In the genomic region with DNA sequence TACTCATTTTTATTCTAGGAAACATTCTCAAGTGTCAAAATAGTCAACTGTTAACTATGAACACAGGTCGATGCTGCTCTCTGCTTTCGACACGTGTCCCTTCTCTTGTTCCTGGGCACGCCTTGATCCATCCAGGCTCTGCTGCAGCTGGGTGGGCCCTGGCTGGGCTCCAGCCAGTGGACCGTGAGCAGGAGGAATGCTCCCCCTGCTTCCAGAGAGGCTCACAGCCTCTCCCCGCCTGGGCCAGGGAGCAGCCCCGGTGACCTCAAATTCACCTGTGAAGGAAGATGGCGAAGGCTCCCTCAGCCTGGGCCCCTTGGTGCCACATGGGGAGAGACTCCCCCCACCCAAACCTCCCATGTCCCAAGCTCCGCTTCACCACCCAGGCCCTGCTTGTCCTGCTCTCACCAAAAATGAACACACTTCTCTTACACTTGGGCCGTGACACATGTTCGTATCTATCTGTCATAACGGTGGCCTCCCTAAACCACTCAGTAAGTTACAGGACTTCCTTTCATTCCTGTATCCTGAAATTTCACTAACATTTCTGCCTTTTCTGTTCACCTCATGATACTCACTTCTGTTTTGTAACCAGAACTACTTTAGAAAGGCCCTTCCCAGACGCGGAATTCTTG, we compare ENCODE assay signal across 19 cellular contexts. TPM values are rescaled to one million over a fixed set of nuclear protein-coding genes. Genes with fewer than 3 reads are reported as not detected.
DNase-seq lines count a peak whose midpoint lies in the region; ATAC-seq and TF ChIP-seq lines count a peak whose summit lies in the region.
"Had no signal": no experiment of that assay in that cellular context is flagged by ENCODE, and none has a peak within 500 bp of the region (broad histone marks: within the 10 kb centered on the region; RNA-seq: fewer than 3 reads in every experiment).

No MANE protein-coding gene starts in this region.

- intact Hi-C loops in cardiac septum (cut with DNase I): no loop called here
- intact Hi-C loops in Right ventricle myocardium inferior (cut with DNase I): no loop called here
- intact Hi-C loops in psoas muscle (cut with DNase I): loop anchor here in 1 of 2 donors (5.0 kb wide), 2 partner anchors 77 to 98 kb away; no protein-coding TSS in a partner anchor
- intact Hi-C loops in activated CD4-positive, alpha-beta T cell treated with anti-CD3 and anti-CD28 coated beads, Interleukin-2, amount 10 ng/mL, durations not matched to agents 24 days and 14 days (cut with micrococcal nuclease): no loop called here

- WGBS in psoas muscle, 3 donors: 22 to 39% (median 29%) methylated on average over 14 of the region's 14 CpGs

- H3K36me3 Mint-ChIP-seq in activated CD4-positive, alpha-beta T cell treated with anti-CD3 and anti-CD28 coated beads, Interleukin-2, amount 10 ng/mL, durations not matched to agents 24 days and 14 days (ENCODE audit: low read depth): no peaks in the 10 kb centered on the region
- H3K36me3 Mint-ChIP-seq: CD8-positive, alpha-beta T cell; immature natural killer cell had no signal

- H3K9me3 ChIP-seq in psoas muscle (peaks cover 20% of the 10 kb centered on the region), MG63 (peaks cover 17% of the 10 kb centered on the region)

- DNase-seq in cardiac septum (ENCODE audit: low spot score) (peak; percentile 44), Right ventricle myocardium inferior (ENCODE audit: missing footprints) (no peak), fibroblast of villous mesenchyme (ENCODE audit: low read depth) (peak; percentile 53), psoas muscle (peak in 1 of 2 donors; percentile 66), caudate nucleus (lab: John Stamatoyannopoulos, UW) (no peak), MG63 (no peak)
- no peak for DNase-seq in activated CD4-positive, alpha-beta T cell treated with anti-CD3 and anti-CD28 coated beads, Interleukin-2, amount 10 ng/mL, durations not matched to agents 24 days and 14 days
- DNase-seq: activated CD8-positive, alpha-beta memory T cell treated with anti-CD3 and anti-CD28 coated beads, Interleukin-2, amount 50 U/mL, for 4 hours; activated naive CD4-positive, alpha-beta T cell treated with anti-CD3 and anti-CD28 coated beads, Interleukin-2, amount 50 U/mL, for 16 hours; CD8-positive, alpha-beta T cell; central memory CD4-positive, alpha-beta T cell; immature natural killer cell; midbrain; NCI-H1930; NCI-H524 treated with DMSO at 0.1 percent for 48 hours; stimulated activated CD4-positive, alpha-beta T cell treated with anti-CD3 and anti-CD28 coated beads, Interleukin-12 subunit alpha, Interleukin-12 subunit beta, amount 100 ng/mL, for 4 hours had no signal

- ATAC-seq in Right ventricle myocardium inferior: no peak
- ATAC-seq in psoas muscle: peak; percentile 23 to 45 (median 33)
- no peak for ATAC-seq in GM19452 (IDR thresholded peaks at IDR 0.05; ENCODE audit: unreplicated experiment)
- ATAC-seq: activated CD4-positive, CD25-positive, alpha-beta regulatory T cell treated with anti-CD3 and anti-CD28 coated beads, Interleukin-2, amount 50 U/mL, for 24 hours; CD8-positive, alpha-beta T cell; GM12878 had no signal

- no peaks in the 10 kb centered on the region for H3K4me1 Mint-ChIP-seq in activated CD4-positive, alpha-beta T cell treated with anti-CD3 and anti-CD28 coated beads, Interleukin-2, amount 10 ng/mL, durations not matched to agents 24 days and 14 days
- H3K4me1 Mint-ChIP-seq: immature natural killer cell had no signal

- H3K27ac Mint-ChIP-seq in activated CD4-positive, alpha-beta T cell treated with anti-CD3 and anti-CD28 coated beads, Interleukin-2, amount 10 ng/mL, durations not matched to agents 24 days and 14 days: no peak overlapping the region
- H3K27ac Mint-ChIP-seq: CD8-positive, alpha-beta T cell; immature natural killer cell had no signal

- no peaks in the 10 kb centered on the region for H3K9me3 Mint-ChIP-seq in activated CD4-positive, alpha-beta T cell treated with anti-CD3 and anti-CD28 coated beads, Interleukin-2, amount 10 ng/mL, durations not matched to agents 24 days and 14 days

- H3K4me3 Mint-ChIP-seq in activated CD4-positive, alpha-beta T cell treated with anti-CD3 and anti-CD28 coated beads, Interleukin-2, amount 10 ng/mL, durations not matched to agents 24 days and 14 days: no peak overlapping the region
- H3K4me3 Mint-ChIP-seq: CD8-positive, alpha-beta T cell; immature natural killer cell had no signal

- peaks cover 43% of the 10 kb centered on the region for H3K4me1 ChIP-seq in psoas muscle

- no peaks in the 10 kb centered on the region for H3K27me3 ChIP-seq in psoas muscle (ENCODE audit: insufficient read depth in 3 of 3, low read length in 2 of 3)
- peaks cover 6% of the 10 kb centered on the region for H3K27me3 ChIP-seq in MG63

- peaks cover 21% of the 10 kb centered on the region for H3K27me3 Mint-ChIP-seq in activated CD4-positive, alpha-beta T cell treated with anti-CD3 and anti-CD28 coated beads, Interleukin-2, amount 10 ng/mL, durations not matched to agents 24 days and 14 days

- H3K27ac ChIP-seq in psoas muscle (peak overlapping the region; percentile 83), caudate nucleus (ENCODE audit: low read depth, low read length) (no peak overlapping the region)

- TF ChIP-seq CTCF in fibroblast of villous mesenchyme (IDR thresholded peaks at IDR 0.05; ENCODE audit: insufficient read depth, low read depth, low read length) (no peak), psoas muscle (IDR thresholded peaks at IDR 0.05) (no peak)

- no peak overlapping the region for H3K4me3 ChIP-seq in fibroblast of villous mesenchyme (ENCODE audit: low read depth, low read length)
- peak overlapping the region; percentile 33 for H3K4me3 ChIP-seq in psoas muscle
- H3K4me3 ChIP-seq in MG63: no peak overlapping the region
- H3K4me3 ChIP-seq: GM12878 had no signal

- H3K36me3 ChIP-seq in psoas muscle (ENCODE audit: insufficient read depth in 1 of 2, low read depth in 1 of 2) (no peaks in the 10 kb centered on the region), MG63 (no peaks in the 10 kb centered on the region)

RNA-seq across cellular contexts. Expression of a gene that starts 24.5 kb away (rescaled TPM):
- total RNA-seq in cardiac septum (13.7 TPM), Right ventricle myocardium inferior (15.1 TPM), fibroblast of villous mesenchyme (14.5 and 16.4 TPM in 2 replicates), psoas muscle (10 to 100 TPM in 2 of 4 donors, 1 to 10 TPM in 2; 6.9 to 22.7 (median 14.4) TPM)
- polyA plus RNA-seq in psoas muscle: 1 to 10 TPM; 3.8 to 6.4 (median 4.1) TPM
- 21.8 and 24.6 TPM in 2 replicates for total RNA-seq in activated CD4-positive, alpha-beta T cell treated with anti-CD3 and anti-CD28 coated beads, Interleukin-2, amount 10 ng/mL, durations not matched to agents 24 days and 14 days
- 2.9 and 15.3 TPM in 2 replicates for total RNA-seq in MG63 (2014; rRNA removed; shearing (Covaris generic); ENCODE audit: low replicate concordance)

Comparison
In these comparisons a context has a peak if more than half of its experiments do, and no peak if none do; other contexts are left out.
1. DNase-seq: peak in cardiac septum (single experiment) and fibroblast of villous mesenchyme (single experiment); none in Right ventricle myocardium inferior (single experiment), activated CD4-positive, alpha-beta T cell treated with anti-CD3 and anti-CD28 coated beads, Interleukin-2, amount 10 ng/mL, durations not matched to agents 24 days and 14 days (single experiment), caudate nucleus (0 of 61) and MG63 (single experiment).
2. ATAC-seq: peak in psoas muscle (4 of 4); none in Right ventricle myocardium inferior (single experiment) and GM19452 (single experiment).